In genomic region chr19:38693380-38694223, GRCh38 we compare ENCODE assay signal across 8 cellular contexts. TPM values are rescaled to one million over a fixed set of nuclear protein-coding genes. Genes with fewer than 3 reads are reported as not detected.
DNase-seq lines count a peak whose midpoint lies in the region; ATAC-seq, FAIRE-seq and TF ChIP-seq lines count a peak whose summit lies in the region.

No MANE protein-coding gene starts in this region.

- WGBS in hepatocyte (ENCODE audit: low lambda C conversion rate, missing lambda C conversion rate) = 64% methylated on average over 19 of the region's 19 CpGs

- peak overlapping the region; percentile 14 for H3K4me2 ChIP-seq in hepatocyte

- peaks cover 28% of the 10 kb centered on the region for H4K20me1 ChIP-seq in hepatocyte (ENCODE audit: insufficient read depth, poor library complexity, severe bottlenecking)

- no peaks in the 10 kb centered on the region for H3K36me3 ChIP-seq in hepatocyte (replicated peaks; ENCODE audit: insufficient read depth, low read depth)

- H3K4me3 ChIP-seq in hepatocyte (no peak overlapping the region), skin epidermis (no peak overlapping the region)

- no peaks in the 10 kb centered on the region for H3K9me3 ChIP-seq in hepatocyte (ENCODE audit: low read depth)

- peaks cover 56% of the 10 kb centered on the region for H3K4me1 ChIP-seq in hepatocyte (ENCODE audit: insufficient read depth)

- peak overlapping the region; percentile 97 for H3K27ac ChIP-seq in hepatocyte
- H3K27ac ChIP-seq in skin epidermis = peak overlapping the region; percentile 41 to 89 (median 77)

- FAIRE-seq in GM19239 (lab: Jason Lieb, UNC) = peak; percentile 96

- no peak for TF ChIP-seq CTCF in hepatocyte (IDR thresholded peaks at IDR 0.05; ENCODE audit: poor library complexity)

- H3K27me3 ChIP-seq in hepatocyte = no peaks in the 10 kb centered on the region

- no peaks in the 10 kb centered on the region for H3K9me2 ChIP-seq in hepatocyte (replicated peaks; ENCODE audit: insufficient read depth)

- H2AFZ ChIP-seq in hepatocyte = no peak overlapping the region

- ATAC-seq in GM19324 (IDR thresholded peaks at IDR 0.05; ENCODE audit: low FRiP score, unreplicated experiment) (no peak), GM18873 (IDR thresholded peaks at IDR 0.05; ENCODE audit: low FRiP score, unreplicated experiment) (no peak)

- DNase-seq in GM19239 (ENCODE audit: insufficient read length, low spot score) = peak; percentile 63
- peak; percentile 80 for DNase-seq in NCI-H460 (ENCODE audit: extremely low read depth, low read depth)
- DNase-seq in amniotic epithelial cell (ENCODE audit: low read depth) = peak; percentile 85
- no peak for DNase-seq in hepatocyte (ENCODE audit: low spot score)
- no peak for DNase-seq in HuH-7.5 (ENCODE audit: low spot score)

- peaks cover 100% of the 10 kb centered on the region for H3K79me2 ChIP-seq in hepatocyte

RNA-seq across cellular contexts. Expression of gene ACTN4, which starts 46.2 kb away (rescaled TPM):
- 145 and 155 TPM in 2 replicates for total RNA-seq in NCI-H460 (2014; rRNA removed; shearing (Covaris generic))
- polyA plus RNA-seq in NCI-H460 (2014; cell fraction: nucleus; rRNA removed) = 515 and 673 TPM in 2 replicates
- total RNA-seq in hepatocyte = 278 and 321 TPM in 2 replicates
- polyA plus RNA-seq in hepatocyte = 54.4 and 59.3 TPM in 2 replicates

RNA-seq across cellular contexts. Expression of gene CAPN12, which starts 50.7 kb away (rescaled TPM):
- 0.15 and 0.92 TPM in 2 replicates for total RNA-seq in NCI-H460 (2014; rRNA removed; shearing (Covaris generic))
- polyA plus RNA-seq in NCI-H460 (2014; cell fraction: nucleus; rRNA removed) = 0.18 and 0.44 TPM in 2 replicates
- total RNA-seq in hepatocyte = 12.5 and 26.6 TPM in 2 replicates
- polyA plus RNA-seq in hepatocyte = 24.3 and 38.9 TPM in 2 replicates

Comparison
In these comparisons a context has a peak if more than half of its experiments do, and no peak if none do; other contexts are left out.
1. DNase-seq: peak in GM19239 (single experiment), NCI-H460 (single experiment) and amniotic epithelial cell (single experiment); none in hepatocyte (single experiment) and HuH-7.5 (single experiment).